Comparison of ENCODE assay signal across 16 cellular contexts in genomic region chr1:48093147-48093546, GRCh38.
"Had no signal": no experiment of that assay in that cellular context is flagged by ENCODE, and none has a peak within 500 bp of the region (broad histone marks: within the 10 kb centered on the region; RNA-seq: fewer than 3 reads in every experiment).

No MANE protein-coding gene starts in this region.

- H3K4me3 Mint-ChIP-seq: activated CD8-positive, alpha-beta memory T cell treated with anti-CD3 and anti-CD28 coated beads, Interleukin-2, amount 10 ng/mL, durations not matched to agents 7 days and 5 days; activated CD8-positive, alpha-beta T cell treated with anti-CD3 and anti-CD28 coated beads for 36 hours; activated T-helper 1 cell treated with anti-CD3 and anti-CD28 coated beads, Interleukin-12 subunit alpha, Interleukin-12 subunit beta, Interleukin-2, Interleukin-4 antibody, amounts not matched to agents 30 ng/mL and 10 ng/mL and 1 ng/mL, durations not matched to agents 14 hours and 24 hours and 36 hours; neural progenitor cell had no signal

- H3K27ac Mint-ChIP-seq: activated CD4-positive, alpha-beta T cell treated with anti-CD3 and anti-CD28 coated beads, Interleukin-2, amount 10 ng/mL, durations not matched to agents 7 days and 5 days; activated CD8-positive, alpha-beta memory T cell treated with anti-CD3 and anti-CD28 coated beads, Interleukin-2, amount 10 ng/mL, durations not matched to agents 7 days and 5 days; activated CD8-positive, alpha-beta T cell treated with anti-CD3 and anti-CD28 coated beads for 36 hours; activated naive CD4-positive, alpha-beta T cell treated with anti-CD3 and anti-CD28 coated beads, Interleukin-2, amount 50 U/mL, for 24 hours; activated T-helper 1 cell treated with anti-CD3 and anti-CD28 coated beads, Interleukin-12 subunit alpha, Interleukin-12 subunit beta, Interleukin-2, Interleukin-4 antibody, amounts not matched to agents 30 ng/mL and 10 ng/mL and 1 ng/mL, durations not matched to agents 14 hours and 24 hours and 36 hours; neural progenitor cell had no signal

- H3K4me1 ChIP-seq: adrenal gland, ascending aorta, heart left ventricle, neural progenitor cell, sigmoid colon, testis, vagina had no signal

- H3K36me3 Mint-ChIP-seq: activated CD8-positive, alpha-beta memory T cell treated with anti-CD3 and anti-CD28 coated beads, Interleukin-2, amount 10 ng/mL, durations not matched to agents 7 days and 5 days; activated naive CD4-positive, alpha-beta T cell treated with anti-CD3 and anti-CD28 coated beads, Interleukin-2, amount 50 U/mL, for 24 hours; neural progenitor cell; type B pancreatic cell had no signal

- H3K9ac ChIP-seq: neural progenitor cell had no signal

- H3K4me3 ChIP-seq: adrenal gland, ascending aorta, heart left ventricle, sigmoid colon, testis, vagina had no signal

- DNase-seq: activated gamma-delta T cell, sigmoid colon had no signal

- H3K36me3 ChIP-seq: adrenal gland, ascending aorta, brain microvascular endothelial cell, heart left ventricle, neural progenitor cell, sigmoid colon, vagina, WERI-Rb-1 had no signal

- H3K9me3 Mint-ChIP-seq: activated CD4-positive, alpha-beta T cell treated with anti-CD3 and anti-CD28 coated beads, Interleukin-2, amount 10 ng/mL, durations not matched to agents 7 days and 5 days; activated CD8-positive, alpha-beta T cell treated with anti-CD3 and anti-CD28 coated beads for 36 hours; activated naive CD4-positive, alpha-beta T cell treated with anti-CD3 and anti-CD28 coated beads, Interleukin-2, amount 50 U/mL, for 24 hours; activated T-helper 1 cell treated with anti-CD3 and anti-CD28 coated beads, Interleukin-12 subunit alpha, Interleukin-12 subunit beta, Interleukin-2, Interleukin-4 antibody, amounts not matched to agents 30 ng/mL and 10 ng/mL and 1 ng/mL, durations not matched to agents 14 hours and 24 hours and 36 hours had no signal

- H3K27ac ChIP-seq: adrenal gland, ascending aorta, brain microvascular endothelial cell, heart left ventricle, neural progenitor cell, sigmoid colon, testis, vagina, WERI-Rb-1 had no signal

- H3K9me3 ChIP-seq: adrenal gland, ascending aorta, heart left ventricle, sigmoid colon, testis, vagina had no signal

- H3K4me1 Mint-ChIP-seq: neural progenitor cell had no signal

- H3K27me3 ChIP-seq: ascending aorta, brain microvascular endothelial cell, testis, vagina had no signal
